Comparison of ENCODE assay signal across 8 cellular contexts in the genomic region with DNA sequence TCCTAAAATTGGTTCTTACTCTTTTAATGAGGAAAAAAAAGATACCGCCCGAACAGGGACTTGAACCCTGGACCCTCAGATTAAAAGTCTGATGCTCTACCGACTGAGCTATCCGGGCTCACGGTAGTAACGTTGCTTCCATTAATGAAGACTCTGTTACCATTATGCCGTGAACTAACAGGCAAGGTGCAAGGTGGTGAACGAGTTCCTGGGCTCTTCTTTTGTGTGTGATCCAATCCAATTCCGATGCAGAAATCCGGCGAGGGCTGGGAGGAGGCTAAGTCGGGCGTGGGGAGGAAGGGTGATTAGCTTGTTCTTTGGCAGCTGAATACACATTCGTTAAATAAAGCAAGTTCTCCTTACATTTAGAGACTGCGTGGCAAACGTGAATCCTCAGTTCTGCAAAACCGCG. TPM values are rescaled to one million over a fixed set of nuclear protein-coding genes. Genes with fewer than 3 reads are reported as not detected.
DNase-seq lines count a peak whose midpoint lies in the region; ATAC-seq, FAIRE-seq and TF ChIP-seq lines count a peak whose summit lies in the region.

No MANE protein-coding gene starts in this region.

- ATAC-seq in GM18909 (IDR thresholded peaks at IDR 0.05; ENCODE audit: poor library complexity, unreplicated experiment) (peak; percentile 38), HG03520 (IDR thresholded peaks at IDR 0.05; ENCODE audit: unreplicated experiment) (peak; percentile 29)

- intact Hi-C loops in A673 (cut with micrococcal nuclease; ENCODE audit: unreplicated experiment) = loop anchor here (1.0 to 10.0 kb wide), 2 partner anchors 10 to 1355 kb away; partner anchors contain the start of gene TMEM109
- intact Hi-C loops in endothelial cell of umbilical vein (cut with micrococcal nuclease) = loop anchor here (1.0 kb wide), 1 partner anchor 9 kb away; no protein-coding TSS in a partner anchor

- H3K27ac ChIP-seq in A673 (ENCODE audit: low read depth, low read length, poor library complexity, severe bottlenecking) (peak overlapping the region; percentile 80), endothelial cell of umbilical vein (ENCODE audit: insufficient read depth, low read depth, low read length) (peak overlapping the region; percentile 60)

- no peak for TF ChIP-seq CTCF in A673 (conservative IDR thresholded peaks at IDR 0.05; ENCODE audit: low read depth, low read length)
- TF ChIP-seq CTCF in endothelial cell of umbilical vein (IDR thresholded peaks at IDR 0.05; ENCODE audit: extremely low read depth in 1 of 2, insufficient read depth in 1 of 2, low read depth in 1 of 2, low read length in 2 of 2) = no peak

- CTCF ChIA-PET in A673 (lab: Charles Lee) = no interaction called here
- CTCF ChIA-PET in endothelial cell of umbilical vein (lab: Charles Lee) = interaction anchor here (2.5 kb wide), 1 partner anchor 23 kb away, joined by 7 read pairs; no protein-coding TSS in a partner anchor

- no peaks in the 10 kb centered on the region for H3K9me1 ChIP-seq in endothelial cell of umbilical vein (replicated peaks; ENCODE audit: control insufficient read depth, extremely low read depth, insufficient read depth, low read length)

- no peaks in the 10 kb centered on the region for H4K20me1 ChIP-seq in endothelial cell of umbilical vein (replicated peaks; ENCODE audit: control insufficient read depth, extremely low read depth, insufficient read depth, low read length)

- no peaks in the 10 kb centered on the region for H3K79me2 ChIP-seq in endothelial cell of umbilical vein (ENCODE audit: control insufficient read depth, insufficient read depth, low read length)

- peak overlapping the region; percentile 92 for H2AFZ ChIP-seq in endothelial cell of umbilical vein (ENCODE audit: low read depth, low read length)

- H3K4me1 ChIP-seq in A673 (ENCODE audit: insufficient read depth, low read length, poor library complexity, severe bottlenecking) (peaks cover 9% of the 10 kb centered on the region), endothelial cell of umbilical vein (ENCODE audit: control insufficient read depth, extremely low read depth, insufficient read depth, low read length) (peaks cover 9% of the 10 kb centered on the region), mononuclear cell (ENCODE audit: insufficient read depth, low read length) (peaks cover 49% of the 10 kb centered on the region)

- H3K27me3 ChIP-seq in A673 (replicated peaks; ENCODE audit: insufficient read depth, low read depth, low read length, poor library complexity) = no peaks in the 10 kb centered on the region
- H3K27me3 ChIP-seq in endothelial cell of umbilical vein (ENCODE audit: control insufficient read depth in 2 of 2, insufficient read depth in 2 of 2, low read length in 2 of 2) = no peaks in the 10 kb centered on the region
- H3K27me3 ChIP-seq in mononuclear cell (ENCODE audit: insufficient read depth, low read length) = peaks cover 13% of the 10 kb centered on the region

- H3K4me2 ChIP-seq in endothelial cell of umbilical vein (ENCODE audit: insufficient read depth, low read length) = peak overlapping the region; percentile 64

- TF ChIP-seq POLR2A in endothelial cell of umbilical vein (IDR thresholded peaks at IDR 0.05; ENCODE audit: low read depth, low read length) = peak; percentile 34

- POLR2A ChIA-PET in A673 (lab: Charles Lee; ENCODE audit: low non-redundant PET) (no interaction called here), endothelial cell of umbilical vein (lab: Charles Lee) (no interaction called here)

- BruUV-seq in A673 (replicated peaks; lab: Mats Ljungman, UMichigan) (no TSS peak), endothelial cell of umbilical vein (replicated peaks; lab: Mats Ljungman, UMichigan) (no TSS peak)

- peak overlapping the region; percentile 90 for H3K4me3 ChIP-seq in A673 (ENCODE audit: low read depth, low read length, poor library complexity, severe bottlenecking)
- H3K4me3 ChIP-seq in endothelial cell of umbilical vein (replicated peaks in 1 of 3; ENCODE audit: insufficient read depth in 1 of 3, low read depth in 1 of 3, low read length in 3 of 3) = peak overlapping the region; percentile 50 to 93 (median 70)
- peak overlapping the region; percentile 84 for H3K4me3 ChIP-seq in mononuclear cell (ENCODE audit: low read length)

- dilution Hi-C loops in endothelial cell of umbilical vein (cut with MboI; ENCODE audit: extremely low pct_ligation_motif_present, low sequenced_read_pairs) = no loop called here

- no peak for FAIRE-seq in endothelial cell of umbilical vein (lab: Jason Lieb, UNC)

- no peaks in the 10 kb centered on the region for H3K9me3 ChIP-seq in A673 (ENCODE audit: low read depth, low read length, poor library complexity, severe bottlenecking)
- H3K9me3 ChIP-seq in endothelial cell of umbilical vein (replicated peaks; ENCODE audit: control insufficient read depth, insufficient read depth, low read length) = no peaks in the 10 kb centered on the region
- H3K9me3 ChIP-seq in mononuclear cell (ENCODE audit: low read depth, low read length) = no peaks in the 10 kb centered on the region

- H3K36me3 ChIP-seq in A673 (ENCODE audit: insufficient read depth, low read length, poor library complexity, severe bottlenecking) = no peaks in the 10 kb centered on the region
- H3K36me3 ChIP-seq in endothelial cell of umbilical vein (ENCODE audit: control insufficient read depth in 2 of 2, extremely low read depth in 1 of 2, insufficient read depth in 2 of 2, low read length in 2 of 2) = no peaks in the 10 kb centered on the region

- DNase-seq in A673 (ENCODE audit: low spot score) (peak; percentile 93), NCI-H748 treated with DMSO at 0.1 percent for 48 hours (lab: John Stamatoyannopoulos, UW) (peak; percentile 54), endothelial cell of umbilical vein (ENCODE audit: low read depth, low spot score) (peak; percentile 86)
- DNase-seq in activated CD8-positive, alpha-beta memory T cell treated with anti-CD3 and anti-CD28 coated beads for 4 hours (ENCODE audit: low read depth in 2 of 2) = peak; percentile 44 to 50
- DNase-seq in stimulated activated CD8-positive, alpha-beta memory T cell treated with anti-CD3 and anti-CD28 coated beads, Interleukin-7, amount 100 ng/mL, for 24 hours (ENCODE audit: low read depth) = peak; percentile 55

- H3K9ac ChIP-seq in endothelial cell of umbilical vein (replicated peaks; ENCODE audit: extremely low read depth, insufficient read depth, low read length) = peak overlapping the region; percentile 88

TF ChIP-seq in endothelial cell of umbilical vein, 7 proteins besides CTCF, POLR2A, EP300 and RAD21:
- TF ChIP-seq MYC (IDR thresholded peaks at IDR 0.05; ENCODE audit: low read depth, low read length) (no peak), JUN (IDR thresholded peaks at IDR 0.05; ENCODE audit: borderline replicate concordance, insufficient read depth, insufficient read length, low read depth) (no peak), FOS (IDR thresholded peaks at IDR 0.05; ENCODE audit: borderline replicate concordance, insufficient read depth, low read length) (no peak), EZH2 (IDR thresholded peaks at IDR 0.05; ENCODE audit: borderline replicate concordance, low read depth, low read length, severe bottlenecking) (no peak), GATA2 (IDR thresholded peaks at IDR 0.05; ENCODE audit: insufficient read depth, insufficient read length, low read depth, low read length) (no peak), MAX (IDR thresholded peaks at IDR 0.05; ENCODE audit: insufficient read depth, insufficient read length) (no peak), POLR2AphosphoS5 (IDR thresholded peaks at IDR 0.05; ENCODE audit: insufficient read depth, low read depth, low read length) (peak; percentile 5)
TF ChIP-seq in endothelial cell of umbilical vein: peak in this region for 1.

RNA-seq across cellular contexts. Expression of gene OR4D9, which starts 49.0 kb away (rescaled TPM):
- not detected in 2 replicates for total RNA-seq in A673 (2021)
- total RNA-seq in endothelial cell of umbilical vein = not detected in 2 replicates
- polyA plus RNA-seq in endothelial cell of umbilical vein = not detected in 2 replicates
- not detected in 2 replicates for polyA plus RNA-seq in endothelial cell of umbilical vein (2011; cell fraction: cytosol; rRNA removed)
- not detected in 2 replicates for polyA plus RNA-seq in endothelial cell of umbilical vein (2011; cell fraction: nucleus; rRNA removed)
- not detected in 2 replicates for polyA plus RNA-seq in endothelial cell of umbilical vein (2012)
- not detected in 2 replicates for polyA minus RNA-seq in endothelial cell of umbilical vein
- not detected for polyA minus RNA-seq in endothelial cell of umbilical vein (2011; cell fraction: cytosol; rRNA and poly(A)+ RNA removed)
- polyA minus RNA-seq in endothelial cell of umbilical vein (2011; cell fraction: nucleus; rRNA and poly(A)+ RNA removed) = not detected in 2 replicates
- total RNA-seq in mononuclear cell = under 0.01 TPM

RNA-seq across cellular contexts. Expression of gene OSBP, which starts 55.3 kb away (rescaled TPM):
- total RNA-seq in A673 (2021) (40.7 and 43.2 TPM in 2 replicates), endothelial cell of umbilical vein (37.5 and 37.9 TPM in 2 replicates), mononuclear cell (49.3 TPM)
- 10.9 and 14.2 TPM in 2 replicates for polyA plus RNA-seq in endothelial cell of umbilical vein
- polyA plus RNA-seq in endothelial cell of umbilical vein (2011; cell fraction: cytosol; rRNA removed) = 17.2 and 18.1 TPM in 2 replicates
- 37.5 and 42.5 TPM in 2 replicates for polyA plus RNA-seq in endothelial cell of umbilical vein (2011; cell fraction: nucleus; rRNA removed)
- polyA plus RNA-seq in endothelial cell of umbilical vein (2012) = 34.5 and 38.5 TPM in 2 replicates
- 29.9 and 31.6 TPM in 2 replicates for polyA minus RNA-seq in endothelial cell of umbilical vein
- 18.4 TPM for polyA minus RNA-seq in endothelial cell of umbilical vein (2011; cell fraction: cytosol; rRNA and poly(A)+ RNA removed)
- polyA minus RNA-seq in endothelial cell of umbilical vein (2011; cell fraction: nucleus; rRNA and poly(A)+ RNA removed) = 26.0 and 43.4 TPM in 2 replicates

RNA-seq across cellular contexts. Expression of gene OR4D11, which starts 56.9 kb away (rescaled TPM):
- total RNA-seq in A673 (2021) (not detected in 2 replicates), endothelial cell of umbilical vein (not detected in 2 replicates), mononuclear cell (not detected)
- polyA plus RNA-seq in endothelial cell of umbilical vein = not detected in 2 replicates
- not detected in 2 replicates for polyA plus RNA-seq in endothelial cell of umbilical vein (2011; cell fraction: cytosol; rRNA removed)
- not detected in 2 replicates for polyA plus RNA-seq in endothelial cell of umbilical vein (2011; cell fraction: nucleus; rRNA removed)
- polyA plus RNA-seq in endothelial cell of umbilical vein (2012) = not detected in 2 replicates
- not detected in 2 replicates for polyA minus RNA-seq in endothelial cell of umbilical vein
- not detected for polyA minus RNA-seq in endothelial cell of umbilical vein (2011; cell fraction: cytosol; rRNA and poly(A)+ RNA removed)
- polyA minus RNA-seq in endothelial cell of umbilical vein (2011; cell fraction: nucleus; rRNA and poly(A)+ RNA removed) = not detected in 2 replicates

Comparison
In these comparisons a context has a peak if more than half of its experiments do, and no peak if none do; other contexts are left out.
1. Peak in every context shown above with its lines: DNase-seq, ATAC-seq, H3K4me3 ChIP-seq and H3K27ac ChIP-seq.